ENCODE assay signal across 9 cellular contexts in genomic region chr12:22668441-22668840, GRCh38.
"Had no signal": no experiment of that assay in that cellular context is flagged by ENCODE, and none has a peak within 500 bp of the region (broad histone marks: within the 10 kb centered on the region; RNA-seq: fewer than 3 reads in every experiment).

No MANE protein-coding gene starts in this region.

- H3K4me2 ChIP-seq: GM23338 had no signal

- H3K27me3 Mint-ChIP-seq: IgD-negative memory B cell had no signal

- H3K4me3 ChIP-seq: GM23338 had no signal

- H3K4me3 Mint-ChIP-seq: GM23338, H9, IgD-negative memory B cell had no signal

- H3K9me3 Mint-ChIP-seq: GM23338, H9, IgD-negative memory B cell had no signal

- H3K4me1 Mint-ChIP-seq: H9 had no signal

- DNase-seq: H9, HCEC 1CT, KG1 had no signal

- ATAC-seq: GM23338, HepG2 had no signal

- H2AFZ ChIP-seq: GM23338 had no signal

- H3K27ac ChIP-seq: HL-60 had no signal

- H3K27ac Mint-ChIP-seq: GM23338, H9, IgD-negative memory B cell had no signal

- FAIRE-seq: H1, H54, HepG2 had no signal
